Comparison of ENCODE assay signal across 12 cellular contexts in genomic region chr7:97009753-97010732, GRCh38. TPM values are rescaled to one million over a fixed set of nuclear protein-coding genes. Genes with fewer than 3 reads are reported as not detected.
DNase-seq lines count a peak whose midpoint lies in the region; ATAC-seq and TF ChIP-seq lines count a peak whose summit lies in the region.
"Had no signal": no experiment of that assay in that cellular context is flagged by ENCODE, and none has a peak within 500 bp of the region (broad histone marks: within the 10 kb centered on the region; RNA-seq: fewer than 3 reads in every experiment).

No MANE protein-coding gene starts in this region.

- no peak for TF ChIP-seq CTCF in WTC11 (IDR thresholded peaks at IDR 0.05)
- TF ChIP-seq CTCF in type B pancreatic cell (conservative IDR thresholded peaks at IDR 0.05) = no peak
- TF ChIP-seq CTCF in colonic mucosa (IDR thresholded peaks at IDR 0.05) = no peak

- CTCF ChIA-PET in WTC11 (lab: Charles Lee) = no interaction called here

- H3K36me3 ChIP-seq in H7 (replicated peaks; ENCODE audit: control insufficient read depth, insufficient read depth, low read length) (no peaks in the 10 kb centered on the region), iPS-15b (ENCODE audit: control insufficient read depth, insufficient read depth, low read length) (no peaks in the 10 kb centered on the region), colonic mucosa (no peaks in the 10 kb centered on the region)

- H3K4me3 Mint-ChIP-seq in WTC11 = 0 out of 2 replicates have a peak overlapping the region, but pooled peaks have one; percentile 23
- H3K4me3 Mint-ChIP-seq in type B pancreatic cell = peak overlapping the region; percentile 91
- no peak overlapping the region for H3K4me3 Mint-ChIP-seq in natural killer cell treated with Interleukin-12 subunit alpha and Interleukin-12 subunit beta and Interleukin-15 and Interleukin-18, amount 100 ng/mL, for 72 hours

- H3K4me1 Mint-ChIP-seq in WTC11 (peaks cover 39% of the 10 kb centered on the region), type B pancreatic cell (ENCODE audit: unreplicated experiment) (peaks cover 18% of the 10 kb centered on the region)
- peaks cover 0 to 7% of the 10 kb centered on the region in 2 donors for H3K4me1 Mint-ChIP-seq in natural killer cell treated with Interleukin-12 subunit alpha and Interleukin-12 subunit beta and Interleukin-15 and Interleukin-18, amount 100 ng/mL, for 72 hours (ENCODE audit: low read depth in 2 of 2)

- ATAC-seq in WTC11 = no peak
- no peak for ATAC-seq in natural killer cell treated with Interleukin-12 subunit alpha and Interleukin-12 subunit beta and Interleukin-15 and Interleukin-18, amount 100 ng/mL, for 72 hours

- H3K4me1 ChIP-seq in iPS-15b (ENCODE audit: control insufficient read depth, insufficient read depth, low read length) = peaks cover 2% of the 10 kb centered on the region
- H3K4me1 ChIP-seq in colonic mucosa = peaks cover 4% of the 10 kb centered on the region

- DNase-seq in H7 (peak; percentile 66), WTC11 (ENCODE audit: low spot score) (no peak), type B pancreatic cell (ENCODE audit: extremely low spot score, unreplicated experiment) (no peak), colonic mucosa (no peak), NCI-H1694 (lab: John Stamatoyannopoulos, UW) (no peak)
- no peak for DNase-seq in natural killer cell treated with Interleukin-12 subunit alpha and Interleukin-12 subunit beta and Interleukin-15 and Interleukin-18, amount 100 ng/mL, for 72 hours (ENCODE audit: low spot score)
- DNase-seq: C1 segment of cervical spinal cord, HCEC 1CT, NCI-H82, SIG-M5 had no signal

- no peaks in the 10 kb centered on the region for H3K9me3 ChIP-seq in iPS-15b (ENCODE audit: control insufficient read depth, insufficient read depth, low read length)
- no peaks in the 10 kb centered on the region for H3K9me3 ChIP-seq in colonic mucosa

- POLR2A ChIA-PET in WTC11 (lab: Charles Lee) = no interaction called here

- no peaks in the 10 kb centered on the region for H3K9me3 Mint-ChIP-seq in WTC11
- no peaks in the 10 kb centered on the region for H3K9me3 Mint-ChIP-seq in type B pancreatic cell
- peaks cover 7% of the 10 kb centered on the region for H3K9me3 Mint-ChIP-seq in natural killer cell treated with Interleukin-12 subunit alpha and Interleukin-12 subunit beta and Interleukin-15 and Interleukin-18, amount 100 ng/mL, for 72 hours

- no peak overlapping the region for H3K9ac ChIP-seq in iPS-15b (ENCODE audit: low read depth, low read length)
- no peak overlapping the region for H3K9ac ChIP-seq in colonic mucosa (ENCODE audit: low read depth in 2 of 2, low read length in 2 of 2)

- H3K27ac ChIP-seq in colonic mucosa = no peak overlapping the region
- H3K27ac ChIP-seq: HL-60 had no signal

- H3K36me3 Mint-ChIP-seq in WTC11 = peaks cover 3% of the 10 kb centered on the region; the same call in 1 of the 2 replicates
- H3K36me3 Mint-ChIP-seq in type B pancreatic cell = peaks cover 19% of the 10 kb centered on the region
- H3K36me3 Mint-ChIP-seq in natural killer cell treated with Interleukin-12 subunit alpha and Interleukin-12 subunit beta and Interleukin-15 and Interleukin-18, amount 100 ng/mL, for 72 hours = peaks cover 14% of the 10 kb centered on the region

- H3K27me3 ChIP-seq in H7 (ENCODE audit: control insufficient read depth, insufficient read depth, low read length) = peaks cover 92% of the 10 kb centered on the region
- peaks cover 89% of the 10 kb centered on the region for H3K27me3 ChIP-seq in iPS-15b (ENCODE audit: control insufficient read depth, insufficient read depth, low read length)
- H3K27me3 ChIP-seq in colonic mucosa = peaks cover 93% of the 10 kb centered on the region

- no peak overlapping the region for H3K4me3 ChIP-seq in H7 (ENCODE audit: insufficient read depth, low read depth, low read length)
- peak overlapping the region; percentile 27 for H3K4me3 ChIP-seq in iPS-15b (ENCODE audit: low read depth, low read length)
- no peak overlapping the region for H3K4me3 ChIP-seq in colonic mucosa

- H3K27ac Mint-ChIP-seq in WTC11 (no peak overlapping the region), type B pancreatic cell (peak overlapping the region; percentile 19)
- no peak overlapping the region for H3K27ac Mint-ChIP-seq in natural killer cell treated with Interleukin-12 subunit alpha and Interleukin-12 subunit beta and Interleukin-15 and Interleukin-18, amount 100 ng/mL, for 72 hours

- intact Hi-C loops in colonic mucosa (cut with DNase I) = no loop called here

- H3K27me3 Mint-ChIP-seq in WTC11 (ENCODE audit: low read depth) (peaks cover 97% of the 10 kb centered on the region), type B pancreatic cell (peaks cover 91% of the 10 kb centered on the region)
- peaks cover 62 to 79% of the 10 kb centered on the region in 2 donors for H3K27me3 Mint-ChIP-seq in natural killer cell treated with Interleukin-12 subunit alpha and Interleukin-12 subunit beta and Interleukin-15 and Interleukin-18, amount 100 ng/mL, for 72 hours

TF ChIP-seq in WTC11, 78 proteins besides CTCF, POLR2A, EP300 and RAD21 (continues in another document):
- TF ChIP-seq RORB (CRISPR knock-in tag; IDR thresholded peaks at IDR 0.05) = no peak
- TF ChIP-seq JUN (CRISPR knock-in tag; IDR thresholded peaks at IDR 0.05) = no peak
- TF ChIP-seq GRHL2 (CRISPR knock-in tag; IDR thresholded peaks at IDR 0.05; ENCODE audit: insufficient replicate concordance, severe bottlenecking) = no peak
- no peak for TF ChIP-seq ZNF219 (CRISPR knock-in tag; IDR thresholded peaks at IDR 0.05; ENCODE audit: borderline replicate concordance)
- TF ChIP-seq ZSCAN18 (CRISPR knock-in tag; IDR thresholded peaks at IDR 0.05) = no peak
- no peak for TF ChIP-seq CDX4 (CRISPR knock-in tag; IDR thresholded peaks at IDR 0.05; ENCODE audit: borderline replicate concordance)
- TF ChIP-seq, protein P1, sequence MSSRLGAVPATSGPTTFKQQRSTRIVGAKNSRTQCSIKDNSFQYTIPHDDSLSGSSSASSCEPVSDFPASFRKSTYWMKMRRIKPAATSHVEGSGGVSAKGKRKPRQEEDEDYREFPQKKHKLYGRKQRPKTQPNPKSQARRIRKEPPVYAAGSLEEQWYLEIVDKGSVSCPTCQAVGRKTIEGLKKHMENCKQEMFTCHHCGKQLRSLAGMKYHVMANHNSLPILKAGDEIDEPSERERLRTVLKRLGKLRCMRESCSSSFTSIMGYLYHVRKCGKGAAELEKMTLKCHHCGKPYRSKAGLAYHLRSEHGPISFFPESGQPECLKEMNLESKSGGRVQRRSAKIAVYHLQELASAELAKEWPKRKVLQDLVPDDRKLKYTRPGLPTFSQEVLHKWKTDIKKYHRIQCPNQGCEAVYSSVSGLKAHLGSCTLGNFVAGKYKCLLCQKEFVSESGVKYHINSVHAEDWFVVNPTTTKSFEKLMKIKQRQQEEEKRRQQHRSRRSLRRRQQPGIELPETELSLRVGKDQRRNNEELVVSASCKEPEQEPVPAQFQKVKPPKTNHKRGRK (CRISPR knock-in tag; IDR thresholded peaks at IDR 0.05; ENCODE audit: borderline replicate concordance) = no peak
- TF ChIP-seq, protein P2, sequence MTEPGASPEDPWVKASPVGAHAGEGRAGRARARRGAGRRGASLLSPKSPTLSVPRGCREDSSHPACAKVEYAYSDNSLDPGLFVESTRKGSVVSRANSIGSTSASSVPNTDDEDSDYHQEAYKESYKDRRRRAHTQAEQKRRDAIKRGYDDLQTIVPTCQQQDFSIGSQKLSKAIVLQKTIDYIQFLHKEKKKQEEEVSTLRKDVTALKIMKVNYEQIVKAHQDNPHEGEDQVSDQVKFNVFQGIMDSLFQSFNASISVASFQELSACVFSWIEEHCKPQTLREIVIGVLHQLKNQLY (CRISPR knock-in tag; IDR thresholded peaks at IDR 0.05) = no peak

RNA-seq across cellular contexts. Expression of gene DLX6, which starts 4.7 kb away (rescaled TPM):
- total RNA-seq in H7 (2014; rRNA removed; shearing (Covaris generic)) = not detected in 2 replicates
- total RNA-seq in WTC11 (2021) (0.09 TPM in 1 of 3 replicates, not detected in the others), type B pancreatic cell (ENCODE audit: low replicate concordance) (3.5 and 25.5 TPM in 2 replicates), colonic mucosa (not detected)
- not detected for total RNA-seq in natural killer cell treated with Interleukin-12 subunit alpha and Interleukin-12 subunit beta and Interleukin-15 and Interleukin-18, amount 100 ng/mL, for 72 hours

RNA-seq across cellular contexts. Expression of gene DLX5, which starts 14.6 kb away (rescaled TPM):
- not detected in 2 replicates for total RNA-seq in H7 (2014; rRNA removed; shearing (Covaris generic))
- not detected in 3 replicates for total RNA-seq in WTC11 (2021)
- total RNA-seq in type B pancreatic cell (ENCODE audit: low replicate concordance) = 21.0 and 37.9 TPM in 2 replicates
- total RNA-seq in colonic mucosa = not detected
- total RNA-seq in natural killer cell treated with Interleukin-12 subunit alpha and Interleukin-12 subunit beta and Interleukin-15 and Interleukin-18, amount 100 ng/mL, for 72 hours = not detected

Comparison
In these comparisons a context has a peak if more than half of its experiments do, and no peak if none do; other contexts are left out.
1. RNA of gene DLX5, which starts 14.6 kb away (total RNA-seq): 21.0 to 37.9 TPM in type B pancreatic cell; not detected in WTC11, not detected in H7, not detected in colonic mucosa and not detected in natural killer cell treated with Interleukin-12 subunit alpha and Interleukin-12 subunit beta and Interleukin-15 and Interleukin-18, amount 100 ng/mL, for 72 hours; every median in the first group is over 10 times any median in the second.